In genomic region chr17:279776-280175, GRCh38 we compare ENCODE assay signal across 29 cellular contexts.
DNase-seq lines count a peak whose midpoint lies in the region; TF ChIP-seq lines count a peak whose summit lies in the region.
"Had no signal": no experiment of that assay in that cellular context is flagged by ENCODE, and none has a peak within 500 bp of the region (broad histone marks: within the 10 kb centered on the region; RNA-seq: fewer than 3 reads in every experiment).

No MANE protein-coding gene starts in this region.

- H2AFZ ChIP-seq in hepatocyte, result no peak overlapping the region

- H3K79me2 ChIP-seq in hepatocyte, result no peaks in the 10 kb centered on the region

- no peak overlapping the region for H3K4me3 Mint-ChIP-seq in endothelial cell (ENCODE audit: unreplicated experiment)
- H3K4me3 Mint-ChIP-seq: activated CD4-positive, alpha-beta T cell treated with anti-CD3 and anti-CD28 coated beads for 36 hours; activated naive CD4-positive, alpha-beta T cell treated with anti-CD3 and anti-CD28 coated beads, Interleukin-2, amount 50 U/mL, for 24 hours; B cell; central memory CD8-positive, alpha-beta T cell; natural killer cell treated with Interleukin-12 subunit alpha and Interleukin-12 subunit beta and Interleukin-15 and Interleukin-18, amount 100 ng/mL, for 72 hours; T-cell had no signal

- peak overlapping the region; percentile 58 for H3K27ac Mint-ChIP-seq in endothelial cell (ENCODE audit: unreplicated experiment)
- H3K27ac Mint-ChIP-seq: activated CD4-positive, alpha-beta T cell treated with anti-CD3 and anti-CD28 coated beads for 36 hours; activated naive CD4-positive, alpha-beta T cell treated with anti-CD3 and anti-CD28 coated beads, Interleukin-2, amount 50 U/mL, for 24 hours; B cell; natural killer cell treated with Interleukin-12 subunit alpha and Interleukin-12 subunit beta and Interleukin-15 and Interleukin-18, amount 100 ng/mL, for 72 hours; T-cell had no signal

- H3K4me3 ChIP-seq in spleen (no peak overlapping the region), hepatocyte (no peak overlapping the region)
- H3K4me3 ChIP-seq: ascending aorta, stomach had no signal

- H3K9me3 Mint-ChIP-seq in endothelial cell (ENCODE audit: unreplicated experiment), result no peaks in the 10 kb centered on the region
- H3K9me3 Mint-ChIP-seq: activated naive CD4-positive, alpha-beta T cell treated with anti-CD3 and anti-CD28 coated beads, Interleukin-2, amount 50 U/mL, for 24 hours; central memory CD8-positive, alpha-beta T cell; natural killer cell treated with Interleukin-12 subunit alpha and Interleukin-12 subunit beta and Interleukin-15 and Interleukin-18, amount 100 ng/mL, for 72 hours; T-cell had no signal

- no peaks in the 10 kb centered on the region for H3K27me3 ChIP-seq in spleen (replicated peaks in 1 of 7)
- H3K27me3 ChIP-seq in hepatocyte, result no peaks in the 10 kb centered on the region
- H3K27me3 ChIP-seq: ascending aorta, stomach had no signal

- H3K36me3 Mint-ChIP-seq in endothelial cell (ENCODE audit: low read depth, unreplicated experiment), result no peaks in the 10 kb centered on the region
- H3K36me3 Mint-ChIP-seq: natural killer cell treated with Interleukin-12 subunit alpha and Interleukin-12 subunit beta and Interleukin-15 and Interleukin-18, amount 100 ng/mL, for 72 hours; T-cell had no signal

- no peak for TF ChIP-seq POLR2A in spleen (IDR thresholded peaks at IDR 0.05)

- peak; percentile 5 for DNase-seq in activated effector memory CD4-positive, alpha-beta T cell treated with anti-CD3 and anti-CD28 coated beads, Interleukin-2, amount 50 U/mL, for 16 hours
- no peak for DNase-seq in activated effector memory CD4-positive, alpha-beta T cell treated with Interleukin-2 at 50 U/mL for 16 hours
- DNase-seq in endothelial cell (ENCODE audit: low spot score) (no peak), mesenteric fat pad (ENCODE audit: low spot score) (peak; percentile 20), spleen (no peak), NAMALWA (ENCODE audit: low spot score) (no peak), hepatocyte (ENCODE audit: low spot score) (no peak)
- DNase-seq in stimulated activated CD4-positive, alpha-beta T cell treated with anti-CD3 and anti-CD28 coated beads, Interleukin-4, amount 100 ng/mL, for 1 hour, result no peak
- DNase-seq: activated CD4-positive, alpha-beta T cell treated with anti-CD3 and anti-CD28 coated beads for 36 hours; activated T-cell treated with anti-CD3 and anti-CD28 coated beads, Interleukin-2, amount 50 U/mL, for 48 hours; COR-L47; DMS79 treated with DMSO at 0.1 percent for 48 hours; erythroblast; KG1; midbrain; NCI-H187; NCI-H226; NCI-H774; OCI-M1; SHP77; stimulated activated CD4-positive, alpha-beta T cell treated with anti-CD3 and anti-CD28 coated beads, Interleukin-12 subunit alpha, Interleukin-12 subunit beta, amount 100 ng/mL, for 4 hours; T-cell; trophoblast cell had no signal

- peaks cover 0 to 28% (median 7%) of the 10 kb centered on the region in 6 donors for H3K4me1 ChIP-seq in spleen
- H3K4me1 ChIP-seq in hepatocyte (ENCODE audit: insufficient read depth), result no peaks in the 10 kb centered on the region
- H3K4me1 ChIP-seq: ascending aorta, stomach had no signal

- no peaks in the 10 kb centered on the region for H4K20me1 ChIP-seq in hepatocyte (ENCODE audit: insufficient read depth, poor library complexity, severe bottlenecking)

- no peaks in the 10 kb centered on the region for H3K9me2 ChIP-seq in hepatocyte (replicated peaks; ENCODE audit: insufficient read depth)

- H3K27ac ChIP-seq in spleen (peak overlapping the region; percentile 27 to 79 (median 54)), hepatocyte (no peak overlapping the region)
- H3K27ac ChIP-seq: ascending aorta had no signal

- H3K36me3 ChIP-seq in spleen, result peaks cover 0 to 14% (median 2%) of the 10 kb centered on the region in 6 donors
- no peaks in the 10 kb centered on the region for H3K36me3 ChIP-seq in hepatocyte (replicated peaks; ENCODE audit: insufficient read depth, low read depth)
- H3K36me3 ChIP-seq: ascending aorta had no signal

- no peak for TF ChIP-seq CTCF in endothelial cell (IDR thresholded peaks at IDR 0.05; ENCODE audit: unreplicated experiment)
- no peak for TF ChIP-seq CTCF in spleen (IDR thresholded peaks at IDR 0.05 in 8 of 11, conservative IDR thresholded peaks at IDR 0.05 in 3 of 11)
- no peak for TF ChIP-seq CTCF in hepatocyte (IDR thresholded peaks at IDR 0.05; ENCODE audit: poor library complexity)

- H3K9me3 ChIP-seq in spleen (no peaks in the 10 kb centered on the region), hepatocyte (ENCODE audit: low read depth) (no peaks in the 10 kb centered on the region)
- H3K9me3 ChIP-seq: ascending aorta, stomach had no signal

- H3K27me3 Mint-ChIP-seq in endothelial cell (ENCODE audit: unreplicated experiment), result peaks cover 6% of the 10 kb centered on the region
- H3K27me3 Mint-ChIP-seq: activated CD4-positive, alpha-beta T cell treated with anti-CD3 and anti-CD28 coated beads for 36 hours; activated naive CD4-positive, alpha-beta T cell treated with anti-CD3 and anti-CD28 coated beads, Interleukin-2, amount 50 U/mL, for 24 hours; B cell; T-cell had no signal

- no peak overlapping the region for H3K4me2 ChIP-seq in hepatocyte

- WGBS in spleen, 5 donors, result 36 to 56% (median 45%) methylated on average over 4 of the region's 4 CpGs
- WGBS in hepatocyte (ENCODE audit: low lambda C conversion rate, missing lambda C conversion rate), result 73% methylated on average over 4 of the region's 4 CpGs

- intact Hi-C loops in spleen (cut with DNase I; ENCODE audit: low total_unique reads), result no loop called here

- H3K4me1 Mint-ChIP-seq in endothelial cell (ENCODE audit: unreplicated experiment), result peaks cover 6% of the 10 kb centered on the region
- H3K4me1 Mint-ChIP-seq: activated CD4-positive, alpha-beta T cell treated with anti-CD3 and anti-CD28 coated beads for 36 hours; activated naive CD4-positive, alpha-beta T cell treated with anti-CD3 and anti-CD28 coated beads, Interleukin-2, amount 50 U/mL, for 24 hours; B cell; central memory CD8-positive, alpha-beta T cell; T-cell had no signal

Comparison
In these comparisons a context has a peak if more than half of its experiments do, and no peak if none do; other contexts are left out.
1. DNase-seq: peak in activated effector memory CD4-positive, alpha-beta T cell treated with anti-CD3 and anti-CD28 coated beads, Interleukin-2, amount 50 U/mL, for 16 hours (single experiment) and mesenteric fat pad (single experiment); none in activated effector memory CD4-positive, alpha-beta T cell treated with Interleukin-2 at 50 U/mL for 16 hours (single experiment), endothelial cell (single experiment), spleen (single experiment), NAMALWA (single experiment), stimulated activated CD4-positive, alpha-beta T cell treated with anti-CD3 and anti-CD28 coated beads, Interleukin-4, amount 100 ng/mL, for 1 hour (single experiment) and hepatocyte (single experiment).